ENCODE assay signal across 1 cellular context in the genomic region with DNA sequence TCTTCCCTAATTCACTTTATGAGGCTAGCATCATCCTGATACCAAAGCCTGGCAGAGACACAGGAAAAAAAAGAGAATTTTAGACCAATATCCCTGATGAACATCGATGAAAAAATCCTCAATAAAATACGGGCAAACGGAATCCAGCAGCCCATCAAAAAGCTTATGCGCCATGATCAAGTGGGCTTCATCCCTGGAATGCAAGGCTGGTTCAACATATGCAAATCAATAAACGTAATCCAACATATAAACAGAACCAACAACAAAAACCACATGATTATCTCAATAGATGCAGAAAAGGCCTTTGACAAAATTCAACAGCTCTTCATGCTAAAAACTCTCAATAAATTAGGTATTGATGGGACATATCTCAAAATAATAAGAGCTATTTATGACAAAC. TPM values are rescaled to one million over a fixed set of nuclear protein-coding genes. Genes with fewer than 3 reads are reported as not detected.
DNase-seq lines count a peak whose midpoint lies in the region; ATAC-seq, FAIRE-seq and TF ChIP-seq lines count a peak whose summit lies in the region.
"Not testable (repeated sequence)": the region's sequence is repeated elsewhere in the genome, so short reads cannot be mapped to it uniquely, and the experiment has no call there.

No MANE protein-coding gene starts in this region.

- not testable (repeated sequence) for H3K9me1 ChIP-seq in K562 (ENCODE audit: control insufficient read depth, insufficient read depth, low read length)

- TF ChIP-seq EP300 in K562 (IDR thresholded peaks at IDR 0.05; ENCODE audit: low read length), result not testable (repeated sequence)

- not testable (repeated sequence) for H2AFZ ChIP-seq in K562 (ENCODE audit: low read depth, low read length)

- H3K4me2 ChIP-seq in K562 (ENCODE audit: insufficient read depth, low read length), result not testable (repeated sequence)

- not testable (repeated sequence) for H3K9ac ChIP-seq in K562 (ENCODE audit: insufficient read depth in 1 of 2, low read depth in 2 of 2, low read length in 2 of 2)

- BruUV-seq in K562 (replicated peaks; lab: Mats Ljungman, UMichigan), result not testable (repeated sequence)

- not testable (repeated sequence) for ATAC-seq in K562

- not testable (repeated sequence) for H4K20me1 ChIP-seq in K562 (replicated peaks; ENCODE audit: control insufficient read depth, insufficient read depth, low read length)

- H3K9me3 ChIP-seq in K562 (replicated peaks; ENCODE audit: control insufficient read depth, insufficient read depth, low read depth, low read length), result not testable (repeated sequence)

- TF ChIP-seq CTCF in K562 (IDR thresholded peaks at IDR 0.05 in 2 of 3, conservative IDR thresholded peaks at IDR 0.05 in 1 of 3; ENCODE audit: insufficient read depth in 2 of 3, low read depth in 1 of 3, low read length in 3 of 3), result not testable (repeated sequence)

- TF ChIP-seq RAD21 in K562 (CRISPR knock-in tag; conservative IDR thresholded peaks at IDR 0.05 in 1 of 2, IDR thresholded peaks at IDR 0.05 in 1 of 2), result not testable (repeated sequence)

- CTCF ChIA-PET in K562 (lab: Yijun Ruan, JAX; ENCODE audit: low intra/inter-chr PET ratio), result not testable (repeated sequence)

- not testable (repeated sequence) for TF ChIP-seq POLR2A in K562 (conservative IDR thresholded peaks at IDR 0.05)

- in situ Hi-C loops in K562 (cut with MboI), result not testable (repeated sequence)

- H3K36me3 ChIP-seq in K562 (ENCODE audit: control insufficient read depth, insufficient read depth, low read length), result not testable (repeated sequence)

- POLR2A ChIA-PET in K562 (lab: Yijun Ruan, JAX), result not testable (repeated sequence)

- not testable (repeated sequence) for H3K79me2 ChIP-seq in K562 (ENCODE audit: control insufficient read depth, insufficient read depth, low read length)

- not testable (repeated sequence) for DNase-seq in K562 (ENCODE audit: extremely low read depth in 1 of 4, low spot score in 3 of 4)

- not testable (repeated sequence) for H3K4me1 ChIP-seq in K562 (replicated peaks in 1 of 2; ENCODE audit: control insufficient read depth in 2 of 2, insufficient read depth in 2 of 2, low read length in 2 of 2)

- FAIRE-seq in K562 (lab: Jason Lieb, UNC), result not testable (repeated sequence)

- WGBS in K562 (ENCODE audit: insufficient coverage, low coverage, missing lambda C conversion rate), result 10% methylated on average over 5 of the region's 5 CpGs

- intact Hi-C loops in K562 (cut with micrococcal nuclease), result not testable (repeated sequence)

- H3K27ac ChIP-seq in K562 (ENCODE audit: extremely low read depth, low read depth, low read length), result not testable (repeated sequence)

- H3K27me3 ChIP-seq in K562 (ENCODE audit: control insufficient read depth in 2 of 2, insufficient read depth in 2 of 2, low read length in 2 of 2), result not testable (repeated sequence)

- H3K4me3 ChIP-seq in K562, result not testable (repeated sequence)

TF ChIP-seq in K562, 482 proteins besides CTCF, POLR2A, EP300 and RAD21:
- peak; percentile 90 for TF ChIP-seq ZNF324 (CRISPR knock-in tag; IDR thresholded peaks at IDR 0.05)
TF ChIP-seq in K562: peak in this region for 1; not testable (repeated sequence) for 481.

RNA-seq across cellular contexts. Expression of a gene that starts 22.6 kb away (rescaled TPM):
- 19.3 and 23.2 TPM in 2 replicates for total RNA-seq in K562 (2011; cell fraction: chromatin; rRNA removed; ENCODE audit: low replicate concordance)
- 21.5 and 22.5 TPM in 2 replicates for total RNA-seq in K562 (2011; cell fraction: nucleolus; rRNA removed)
- total RNA-seq in K562 (2011; cell fraction: nucleoplasm; rRNA removed), result 15.4 and 16.0 TPM in 2 replicates
- total RNA-seq in K562 (2014; rRNA removed), result 15.8 and 21.6 TPM in 2 replicates
- 10.9 and 11.1 TPM in 2 replicates for total RNA-seq in K562 (2014; rRNA removed; fragmentation: Illumina TruSeq; extraction: Trizol)
- total RNA-seq in K562 (2015; rRNA removed; fragmentation: Illumina TruSeq; extraction: Trizol), result 9.9 and 10.2 TPM in 2 replicates
- 13.0 TPM in 2 replicates for total RNA-seq in K562 (2021)
- polyA plus RNA-seq in K562 (2011; rRNA removed), result 6.1 and 10.6 TPM in 2 replicates
- polyA plus RNA-seq in K562 (2011; cell fraction: cytosol; rRNA removed), result 5.4 and 12.5 TPM in 2 replicates
- 13.4 and 25.8 TPM in 2 replicates for polyA plus RNA-seq in K562 (2011; cell fraction: nucleus; rRNA removed)
- 6.9 and 7.0 TPM in 2 replicates for polyA plus RNA-seq in K562 (2012)
- 8.6 and 11.0 TPM in 2 replicates for polyA plus RNA-seq in K562 (2014; fragmentation: Illumina TruSeq; extraction: Trizol)
- polyA plus RNA-seq in K562 (2014; fragmentation: Nextera tagmentation; extraction: Ambion mirVana), result 1 to 10 TPM; 1.7 to 1.9 TPM
- 17.4 and 19.8 TPM in 2 replicates for polyA plus RNA-seq in K562 (2014; rRNA removed)
- 8.7 and 9.4 TPM in 2 replicates for polyA minus RNA-seq in K562 (2011; rRNA and poly(A)+ RNA removed)
- 5.3 and 7.8 TPM in 2 replicates for polyA minus RNA-seq in K562 (2011; cell fraction: cytosol; rRNA and poly(A)+ RNA removed)
- 17.7 and 20.9 TPM in 2 replicates for polyA minus RNA-seq in K562 (2011; cell fraction: nucleus; rRNA and poly(A)+ RNA removed)

RNA-seq across cellular contexts. Expression of a gene that starts 54.7 kb away (rescaled TPM):
- total RNA-seq in K562 (2011; cell fraction: chromatin; rRNA removed; ENCODE audit: low replicate concordance), result 149 and 150 TPM in 2 replicates
- 76.4 and 83.8 TPM in 2 replicates for total RNA-seq in K562 (2011; cell fraction: nucleolus; rRNA removed)
- 92.4 and 120 TPM in 2 replicates for total RNA-seq in K562 (2011; cell fraction: nucleoplasm; rRNA removed)
- total RNA-seq in K562 (2014; rRNA removed), result 1.4 and 3.3 TPM in 2 replicates
- 5.2 and 5.8 TPM in 2 replicates for total RNA-seq in K562 (2014; rRNA removed; fragmentation: Illumina TruSeq; extraction: Trizol)
- total RNA-seq in K562 (2015; rRNA removed; fragmentation: Illumina TruSeq; extraction: Trizol), result 5.5 and 6.3 TPM in 2 replicates
- total RNA-seq in K562 (2021), result 11.6 and 13.6 TPM in 2 replicates
- 6.3 and 6.8 TPM in 2 replicates for polyA plus RNA-seq in K562 (2011; rRNA removed)
- polyA plus RNA-seq in K562 (2011; cell fraction: cytosol; rRNA removed), result 1.1 and 1.9 TPM in 2 replicates
- 15.4 and 25.3 TPM in 2 replicates for polyA plus RNA-seq in K562 (2011; cell fraction: nucleus; rRNA removed)
- 2.4 and 2.6 TPM in 2 replicates for polyA plus RNA-seq in K562 (2012)
- polyA plus RNA-seq in K562 (2014; fragmentation: Illumina TruSeq; extraction: Trizol), result 1.9 and 2.3 TPM in 2 replicates
- 1 to 10 TPM in 1 of 2 experiments, under 1 TPM in 1; 0.80 to 1.5 TPM for polyA plus RNA-seq in K562 (2014; fragmentation: Nextera tagmentation; extraction: Ambion mirVana)
- polyA plus RNA-seq in K562 (2014; rRNA removed), result 6.1 and 6.7 TPM in 2 replicates
- polyA minus RNA-seq in K562 (2011; rRNA and poly(A)+ RNA removed), result 7.2 and 9.3 TPM in 2 replicates
- polyA minus RNA-seq in K562 (2011; cell fraction: cytosol; rRNA and poly(A)+ RNA removed), result 1.7 and 3.8 TPM in 2 replicates
- 6.3 and 7.7 TPM in 2 replicates for polyA minus RNA-seq in K562 (2011; cell fraction: nucleus; rRNA and poly(A)+ RNA removed)
